18 cellular contexts compared by ENCODE assay signal in genomic region chr6:111222341-111222740, GRCh38.
"Had no signal": no experiment of that assay in that cellular context is flagged by ENCODE, and none has a peak within 500 bp of the region (broad histone marks: within the 10 kb centered on the region; RNA-seq: fewer than 3 reads in every experiment).

No MANE protein-coding gene starts in this region.

- H3K27me3 Mint-ChIP-seq: activated CD4-positive, alpha-beta memory T cell treated with anti-CD3 and anti-CD28 coated beads for 36 hours; activated naive CD8-positive, alpha-beta T cell had no signal

- H3K9me3 ChIP-seq: heart right ventricle, neutrophil, tibial artery had no signal

- H3K27ac ChIP-seq: epithelial cell of prostate, heart right ventricle, neutrophil, parathyroid adenoma, tibial artery had no signal

- H3K27ac Mint-ChIP-seq: activated CD4-positive, alpha-beta memory T cell treated with anti-CD3 and anti-CD28 coated beads for 36 hours; activated naive CD8-positive, alpha-beta T cell; activated T-cell treated with anti-CD3 and anti-CD28 coated beads, Interleukin-2, amount 50 U/mL, for 72 hours; natural killer cell had no signal

- H3K4me3 Mint-ChIP-seq: activated CD4-positive, alpha-beta memory T cell treated with anti-CD3 and anti-CD28 coated beads for 36 hours; activated naive CD8-positive, alpha-beta T cell; activated T-cell treated with anti-CD3 and anti-CD28 coated beads, Interleukin-2, amount 50 U/mL, for 72 hours; natural killer cell had no signal

- H3K36me3 ChIP-seq: heart right ventricle, neutrophil, tibial artery had no signal

- H3K27me3 ChIP-seq: heart right ventricle, neutrophil, tibial artery had no signal

- H3K79me2 ChIP-seq: parathyroid adenoma had no signal

- DNase-seq: activated CD4-positive, alpha-beta memory T cell treated with anti-CD3 and anti-CD28 coated beads for 36 hours; activated CD4-positive, alpha-beta T cell treated with anti-CD3 and anti-CD28 coated beads for 1 hour; activated gamma-delta T cell; activated T-cell treated with anti-CD3 and anti-CD28 coated beads, Interleukin-2, amount 50 U/mL, for 72 hours; cerebellar nuclear complex; foreskin melanocyte; heart right ventricle; mesendoderm; natural killer cell; stimulated activated CD4-positive, alpha-beta T cell treated with anti-CD3 and anti-CD28 coated beads, Interleukin-12 subunit alpha, Interleukin-12 subunit beta, amount 100 ng/mL, for 4 hours; stimulated activated CD4-positive, alpha-beta T cell treated with anti-CD3 and anti-CD28 coated beads, Interleukin-2, amount 100 ng/mL, for 24 hours; T1000; tibial artery had no signal

- H3K4me1 ChIP-seq: parathyroid adenoma, tibial artery had no signal

- ATAC-seq: activated T-cell treated with anti-CD3 and anti-CD28 coated beads, Interleukin-2, amount 50 U/mL, for 72 hours; heart right ventricle; natural killer cell had no signal

- H3K4me3 ChIP-seq: heart right ventricle, tibial artery had no signal

- H2AFZ ChIP-seq: parathyroid adenoma had no signal

- H3K9me3 Mint-ChIP-seq: activated CD4-positive, alpha-beta memory T cell treated with anti-CD3 and anti-CD28 coated beads for 36 hours; activated T-cell treated with anti-CD3 and anti-CD28 coated beads, Interleukin-2, amount 50 U/mL, for 72 hours; natural killer cell had no signal

- FAIRE-seq: urothelium cell line had no signal

- H3K9ac ChIP-seq: parathyroid adenoma had no signal

- H3K4me1 Mint-ChIP-seq: natural killer cell had no signal

- H3K36me3 Mint-ChIP-seq: activated CD4-positive, alpha-beta memory T cell treated with anti-CD3 and anti-CD28 coated beads for 36 hours; natural killer cell had no signal
